27 cellular contexts compared by ENCODE assay signal in genomic region chr6:130829333-130829910, GRCh38. TPM values are rescaled to one million over a fixed set of nuclear protein-coding genes. Genes with fewer than 3 reads are reported as not detected.
A peak's percentile ranks its signal among the peaks of the same experiment; 100 is the strongest.
DNase-seq lines count a peak whose midpoint lies in the region; ATAC-seq, FAIRE-seq and TF ChIP-seq lines count a peak whose summit lies in the region.
"Had no signal": no experiment of that assay in that cellular context is flagged by ENCODE, and none has a peak within 500 bp of the region (broad histone marks: within the 10 kb centered on the region; RNA-seq: fewer than 3 reads in every experiment).

No MANE protein-coding gene starts in this region.

- no peak overlapping the region for H2AFZ ChIP-seq in hepatocyte

- H3K36me3 ChIP-seq in hepatocyte (replicated peaks; ENCODE audit: insufficient read depth, low read depth), result no peaks in the 10 kb centered on the region

- H3K4me3 ChIP-seq in hepatocyte, result no peak overlapping the region

- H4K20me1 ChIP-seq in hepatocyte (ENCODE audit: insufficient read depth, poor library complexity, severe bottlenecking), result no peaks in the 10 kb centered on the region

- no peak overlapping the region for H3K27ac Mint-ChIP-seq in activated CD4-positive, alpha-beta T cell treated with anti-CD3 and anti-CD28 coated beads, Interleukin-2, amount 10 ng/mL, durations not matched to agents 7 days and 5 days
- H3K27ac Mint-ChIP-seq in endothelial cell (ENCODE audit: unreplicated experiment), result no peak overlapping the region

- H3K4me1 Mint-ChIP-seq in activated CD4-positive, alpha-beta T cell treated with anti-CD3 and anti-CD28 coated beads, Interleukin-2, amount 10 ng/mL, durations not matched to agents 7 days and 5 days, result peaks cover 13% of the 10 kb centered on the region
- no peaks in the 10 kb centered on the region for H3K4me1 Mint-ChIP-seq in endothelial cell (ENCODE audit: unreplicated experiment)

- H3K27me3 ChIP-seq in hepatocyte, result no peaks in the 10 kb centered on the region

- FAIRE-seq in frontal cortex (lab: Jason Lieb, UNC), result no peak
- FAIRE-seq: G401.6, GM12892 had no signal

- H3K79me2 ChIP-seq in hepatocyte, result peaks cover 43% of the 10 kb centered on the region

- no peak for ATAC-seq in HG03378 (IDR thresholded peaks at IDR 0.05; ENCODE audit: unreplicated experiment)
- ATAC-seq: SK-N-SH treated with all-trans-retinoic acid at 6 μM for 48 hours had no signal

- no peak overlapping the region for H3K4me3 Mint-ChIP-seq in activated CD4-positive, alpha-beta T cell treated with anti-CD3 and anti-CD28 coated beads, Interleukin-2, amount 10 ng/mL, durations not matched to agents 7 days and 5 days
- no peak overlapping the region for H3K4me3 Mint-ChIP-seq in endothelial cell (ENCODE audit: unreplicated experiment)

- H3K9me2 ChIP-seq in hepatocyte (replicated peaks; ENCODE audit: insufficient read depth), result no peaks in the 10 kb centered on the region

- DNase-seq in AML-193 (lab: John Stamatoyannopoulos, UW) (peak; percentile 81 to 84), MV-4-11 (lab: John Stamatoyannopoulos, UW) (peak; percentile 84), SIG-M5 (lab: John Stamatoyannopoulos, UW) (peak; percentile 11), hepatocyte (ENCODE audit: low spot score) (no peak), frontal cortex (ENCODE audit: low spot score in 2 of 2) (no peak), endothelial cell (ENCODE audit: low spot score) (no peak)
- no peak for DNase-seq in activated CD4-positive, alpha-beta T cell treated with anti-CD3 and anti-CD28 coated beads, Interleukin-2, amount 10 ng/mL, durations not matched to agents 7 days and 5 days
- DNase-seq: 8988T, GOT3, HCEC 1CT, NCI-H1092 treated with DMSO at 0.1 percent for 48 hours, NCI-H146, NCI-H2029, NCI-H2171, NCI-H345, NCI-H524 treated with DMSO at 0.1 percent for 48 hours, NCI-H82, SHP77 treated with DMSO at 0.1 percent for 48 hours had no signal

- CTCF ChIA-PET in activated CD4-positive, alpha-beta T cell treated with anti-CD3 and anti-CD28 coated beads, Interleukin-2, amount 10 ng/mL, durations not matched to agents 7 days and 5 days (lab: Charles Lee), result interaction anchor here (0.6 kb wide), 1 partner anchor 672 kb away, joined by 3 read pairs; no protein-coding TSS in a partner anchor

- POLR2A ChIA-PET in activated CD4-positive, alpha-beta T cell treated with anti-CD3 and anti-CD28 coated beads, Interleukin-2, amount 10 ng/mL, durations not matched to agents 7 days and 5 days (lab: Charles Lee), result no interaction called here

- TF ChIP-seq CTCF in hepatocyte (IDR thresholded peaks at IDR 0.05; ENCODE audit: poor library complexity) (no peak), endothelial cell (IDR thresholded peaks at IDR 0.05; ENCODE audit: unreplicated experiment) (no peak)

- WGBS in hepatocyte (ENCODE audit: low lambda C conversion rate, missing lambda C conversion rate), result 76% methylated on average over 4 of the region's 4 CpGs

- H3K27me3 Mint-ChIP-seq in activated CD4-positive, alpha-beta T cell treated with anti-CD3 and anti-CD28 coated beads, Interleukin-2, amount 10 ng/mL, durations not matched to agents 7 days and 5 days, result no peaks in the 10 kb centered on the region
- peaks cover 5% of the 10 kb centered on the region for H3K27me3 Mint-ChIP-seq in endothelial cell (ENCODE audit: unreplicated experiment)

- H3K36me3 Mint-ChIP-seq in activated CD4-positive, alpha-beta T cell treated with anti-CD3 and anti-CD28 coated beads, Interleukin-2, amount 10 ng/mL, durations not matched to agents 7 days and 5 days (ENCODE audit: low read depth), result no peaks in the 10 kb centered on the region
- H3K36me3 Mint-ChIP-seq in endothelial cell (ENCODE audit: low read depth, unreplicated experiment), result peaks cover 5% of the 10 kb centered on the region

- H3K9me3 ChIP-seq in hepatocyte (ENCODE audit: low read depth), result no peaks in the 10 kb centered on the region

- H3K4me1 ChIP-seq in hepatocyte (ENCODE audit: insufficient read depth), result peaks cover 3% of the 10 kb centered on the region

- H3K9me3 Mint-ChIP-seq in activated CD4-positive, alpha-beta T cell treated with anti-CD3 and anti-CD28 coated beads, Interleukin-2, amount 10 ng/mL, durations not matched to agents 7 days and 5 days, result no peaks in the 10 kb centered on the region
- no peaks in the 10 kb centered on the region for H3K9me3 Mint-ChIP-seq in endothelial cell (ENCODE audit: unreplicated experiment)

- H3K4me2 ChIP-seq in hepatocyte, result peak overlapping the region; percentile 75

- H3K27ac ChIP-seq in hepatocyte, result no peak overlapping the region
- H3K27ac ChIP-seq: C4-2B, RWPE1 had no signal

RNA-seq across cellular contexts. Expression of gene SMLR1, which starts 2.2 kb away (rescaled TPM):
- total RNA-seq in hepatocyte, result 23.7 and 28.9 TPM in 2 replicates
- polyA plus RNA-seq in hepatocyte, result 13.7 and 31.0 TPM in 2 replicates
- total RNA-seq in activated CD4-positive, alpha-beta T cell treated with anti-CD3 and anti-CD28 coated beads, Interleukin-2, amount 10 ng/mL, durations not matched to agents 7 days and 5 days, result not detected
- total RNA-seq in frontal cortex, result not detected
- total RNA-seq in endothelial cell (ENCODE audit: unreplicated experiment), result not detected
- total RNA-seq: Daoy, HT1080, M059J had no signal

Comparison
In these comparisons a context has a peak if more than half of its experiments do, and no peak if none do; other contexts are left out.
1. DNase-seq: peak in AML-193 (2 of 2), MV-4-11 (single experiment) and SIG-M5 (single experiment); none in hepatocyte (single experiment), activated CD4-positive, alpha-beta T cell treated with anti-CD3 and anti-CD28 coated beads, Interleukin-2, amount 10 ng/mL, durations not matched to agents 7 days and 5 days (single experiment), frontal cortex (0 of 2) and endothelial cell (single experiment).
2. RNA of gene SMLR1, which starts 2.2 kb away (total RNA-seq): 23.7 to 28.9 TPM in hepatocyte; not detected in activated CD4-positive, alpha-beta T cell treated with anti-CD3 and anti-CD28 coated beads, Interleukin-2, amount 10 ng/mL, durations not matched to agents 7 days and 5 days, not detected in frontal cortex (single experiment) and not detected in endothelial cell (single experiment); every median in the first group is over 10 times any median in the second.